Comparison of ENCODE assay signal across 8 cellular contexts in the genomic region with DNA sequence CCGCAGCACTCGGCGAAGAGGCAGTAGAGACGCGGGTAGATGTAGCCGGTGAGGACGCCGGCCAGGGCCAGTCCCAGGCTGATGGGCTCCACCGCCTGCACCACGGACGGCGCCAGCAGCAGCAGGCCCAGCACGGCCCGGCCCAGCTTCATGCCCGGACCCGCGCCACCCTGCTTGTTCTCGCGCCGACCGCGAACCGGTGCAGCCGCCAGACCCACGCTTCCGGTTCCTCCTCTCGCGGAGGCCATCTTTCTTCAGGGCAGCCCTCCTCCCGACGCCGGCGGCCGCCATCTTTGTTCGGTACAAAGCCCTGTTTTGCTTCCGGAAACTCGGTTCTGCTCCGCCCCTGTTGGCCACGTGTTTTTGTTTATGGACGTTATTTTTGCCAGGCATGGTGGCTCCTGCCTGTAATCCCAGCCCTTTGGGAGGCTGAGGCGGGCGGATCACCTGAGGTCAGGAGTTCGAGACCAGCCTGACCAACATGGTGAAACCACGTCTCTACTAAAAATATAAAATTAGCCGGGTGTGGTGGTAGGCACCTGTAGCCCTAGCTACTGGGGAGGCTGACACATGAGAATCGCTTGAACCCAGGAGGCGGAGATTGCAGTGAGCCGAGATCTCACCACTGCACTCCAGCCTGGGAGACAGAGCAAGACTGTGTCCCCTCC. TPM values are rescaled to one million over a fixed set of nuclear protein-coding genes. Genes with fewer than 3 reads are reported as not detected.
DNase-seq lines count a peak whose midpoint lies in the region; ATAC-seq, FAIRE-seq and TF ChIP-seq lines count a peak whose summit lies in the region.

TOR1A (minus strand) TSS at position 203 of the 668 bp plus-strand sequence; CDS start at position 152, 51 bp downstream.

- peak within 1 kb of the TSS; percentile 24 to 73 for H3K4me3 ChIP-seq in CD4-positive, alpha-beta memory T cell (ENCODE audit: low read length in 2 of 2)
- peak within 1 kb of the TSS; percentile 75 to 100 (median 87) for H3K4me3 ChIP-seq in H1 (ENCODE audit: extremely low read depth in 1 of 4, insufficient read depth in 2 of 4, low read depth in 3 of 4, low read length in 4 of 4)

- peak; percentile 86 for ATAC-seq in GM19467 (IDR thresholded peaks at IDR 0.05; ENCODE audit: unreplicated experiment)
- ATAC-seq in memory B cell (ENCODE audit: low read depth), result peak; percentile 98

- peaks cover 6% of the 10 kb centered on the region for H3K79me1 ChIP-seq in H1 (ENCODE audit: low read depth, low read length)

- H3K36me3 ChIP-seq in CD4-positive, alpha-beta memory T cell (ENCODE audit: insufficient read depth, low read length), result peaks cover 33% of the 10 kb centered on the region
- peaks cover 14 to 41% (median 23%) of the 10 kb centered on the region in 4 experiments for H3K36me3 ChIP-seq in H1 (ENCODE audit: control insufficient read depth in 2 of 4, insufficient read depth in 4 of 4, low read length in 3 of 4)

- peaks cover 2 to 4% of the 10 kb centered on the region in 2 experiments for H4K20me1 ChIP-seq in H1 (replicated peaks in 1 of 2; ENCODE audit: control insufficient read depth in 1 of 2, insufficient read depth in 2 of 2, low read length in 2 of 2)

- POLR2A ChIA-PET in CD4-positive, alpha-beta memory T cell (lab: Charles Lee; ENCODE audit: partially characterized antibody), result interaction anchor here (0.6 to 4.3 kb wide), 8 partner anchors 12 to 216 kb away, joined by 3 to 40 read pairs (median 4); partner anchors contain the start of genes C9orf78, TOR1B and USP20
- POLR2A ChIA-PET in H1 (lab: Charles Lee; ENCODE audit: partially characterized antibody), result interaction anchor here (0.6 to 1.0 kb wide), 4 partner anchors 11 to 19 kb away, joined by 3 read pairs; partner anchors contain the start of gene C9orf78

- H3K9me3 ChIP-seq in CD4-positive, alpha-beta memory T cell (ENCODE audit: control insufficient read depth in 1 of 2, low read length in 2 of 2), result no peaks in the 10 kb centered on the region
- H3K9me3 ChIP-seq in H1 (ENCODE audit: insufficient read depth in 2 of 2, low read depth in 1 of 2, low read length in 1 of 2), result no peaks in the 10 kb centered on the region

- no peak for TF ChIP-seq RAD21 in H1 (IDR thresholded peaks at IDR 0.05 in 1 of 2, conservative IDR thresholded peaks at IDR 0.05 in 1 of 2; ENCODE audit: low read depth in 2 of 2, low read length in 2 of 2)

- no peak for TF ChIP-seq CTCF in H1 (IDR thresholded peaks at IDR 0.05; ENCODE audit: control extremely low read depth in 1 of 3, insufficient read depth in 1 of 3, low read depth in 1 of 3, low read length in 3 of 3)

- H4K8ac ChIP-seq in H1 (ENCODE audit: extremely low read depth, insufficient read depth, low read length), result peak within 1 kb of the TSS; percentile 92; the same call in 1 of the 2 replicates

- peak within 1 kb of the TSS; percentile 69 for H3K4ac ChIP-seq in H1 (replicated peaks; ENCODE audit: insufficient read length, low read depth, low read length)

- H3K27ac ChIP-seq in CD4-positive, alpha-beta memory T cell (ENCODE audit: low read depth, low read length), result peak within 1 kb of the TSS; percentile 62
- H3K27ac ChIP-seq in H1 (ENCODE audit: low read depth, low read length), result peak within 1 kb of the TSS; percentile 29; the same call in 1 of the 2 replicates

- TF ChIP-seq POLR2A in H1 (IDR thresholded peaks at IDR 0.05; ENCODE audit: control extremely low read depth in 1 of 2, low read depth in 2 of 2, low read length in 2 of 2), result peak; percentile 67 to 79

- H3K18ac ChIP-seq in H1 (ENCODE audit: extremely low read depth, low read length), result peak within 1 kb of the TSS; percentile 87

- H4K5ac ChIP-seq in H1 (ENCODE audit: insufficient read length, low read depth, low read length), result peak within 1 kb of the TSS; percentile 93

- no peak within 1 kb of the TSS for H2AK5ac ChIP-seq in H1 (ENCODE audit: low read depth, low read length)

- H3K4me3 Mint-ChIP-seq in CD4-positive, alpha-beta memory T cell, result peak within 1 kb of the TSS; percentile 84 to 91 (median 88)
- peak within 1 kb of the TSS; percentile 90 for H3K4me3 Mint-ChIP-seq in memory B cell

- no peak within 1 kb of the TSS for H2BK20ac ChIP-seq in H1 (ENCODE audit: low read length)

- TF ChIP-seq EP300 in H1 (IDR thresholded peaks at IDR 0.05; ENCODE audit: borderline replicate concordance in 1 of 2, low read depth in 2 of 2, low read length in 2 of 2), result no peak

- H2BK15ac ChIP-seq in H1 (ENCODE audit: low read length), result no peak within 1 kb of the TSS

- H3K4me1 ChIP-seq in CD4-positive, alpha-beta memory T cell (ENCODE audit: insufficient read depth, low read length), result peaks cover 8% of the 10 kb centered on the region
- H3K4me1 ChIP-seq in H1 (replicated peaks in 1 of 4; ENCODE audit: control insufficient read depth in 3 of 4, insufficient read depth in 4 of 4, low read length in 3 of 4), result peaks cover 0 to 5% (median 4%) of the 10 kb centered on the region in 4 experiments; a peak in 5 of 7 replicates

- H3K27me3 Mint-ChIP-seq in CD4-positive, alpha-beta memory T cell, result no peaks in the 10 kb centered on the region
- no peaks in the 10 kb centered on the region for H3K27me3 Mint-ChIP-seq in memory B cell

- peaks cover 8 to 18% (median 13%) of the 10 kb centered on the region in 4 donors for H3K4me1 Mint-ChIP-seq in CD4-positive, alpha-beta memory T cell
- H3K4me1 Mint-ChIP-seq in memory B cell, result peaks cover 10% of the 10 kb centered on the region

- no peak within 1 kb of the TSS for H2BK120ac ChIP-seq in H1 (replicated peaks; ENCODE audit: low read depth, low read length)

- peaks cover 0 to 11% of the 10 kb centered on the region in 2 experiments; a peak in 2 of 4 replicates for H3K79me2 ChIP-seq in H1 (ENCODE audit: control insufficient read depth in 1 of 2, insufficient read depth in 2 of 2, low read length in 2 of 2)

- no peak within 1 kb of the TSS for H3K23ac ChIP-seq in H1 (ENCODE audit: insufficient read length)

- peak within 1 kb of the TSS; percentile 85 to 93 (median 90) for H3K9ac ChIP-seq in H1 (replicated peaks in 1 of 4; ENCODE audit: extremely low read depth in 1 of 4, low read depth in 3 of 4, low read length in 3 of 4)

- DNase-seq in CD4-positive, alpha-beta memory T cell, result peak; percentile 89 to 95 (median 90)
- DNase-seq in HT-29 (ENCODE audit: low spot score) (peak; percentile 93), NOMO-1 (lab: John Stamatoyannopoulos, UW; ENCODE audit: unreplicated experiment in 2 of 2) (peak; percentile 94), H1 (ENCODE audit: low read depth in 1 of 2, low spot score in 2 of 2) (peak; percentile 91 to 94), memory B cell (ENCODE audit: low spot score in 2 of 2) (peak; percentile 85 to 89)
- DNase-seq in activated CD8-positive, alpha-beta memory T cell treated with anti-CD3 and anti-CD28 coated beads for 4 hours (ENCODE audit: low read depth in 2 of 2), result peak; percentile 83
- DNase-seq in stimulated activated CD8-positive, alpha-beta memory T cell treated with anti-CD3 and anti-CD28 coated beads, Interleukin-12 subunit alpha, Interleukin-12 subunit beta, amount 100 ng/mL, for 24 hours (ENCODE audit: extremely low read depth), result peak; percentile 81

- peak within 1 kb of the TSS; percentile 80; the same call in 1 of the 2 replicates for H2BK12ac ChIP-seq in H1 (ENCODE audit: low read depth, low read length)

- no peak for FAIRE-seq in H1 (lab: Jason Lieb, UNC)

- H3K14ac ChIP-seq in H1 (ENCODE audit: insufficient read length), result no peak within 1 kb of the TSS

- H3K56ac ChIP-seq in H1 (replicated peaks; ENCODE audit: insufficient read length, low read depth, low read length), result peak within 1 kb of the TSS; percentile 92

- no peaks in the 10 kb centered on the region for H3K27me3 ChIP-seq in CD4-positive, alpha-beta memory T cell (ENCODE audit: insufficient read depth, low read length)
- no peaks in the 10 kb centered on the region for H3K27me3 ChIP-seq in H1 (replicated peaks in 1 of 4; ENCODE audit: control insufficient read depth in 3 of 4, extremely low read depth in 1 of 4, insufficient read depth in 3 of 4, low read length in 3 of 4)

- H3K23me2 ChIP-seq in H1 (ENCODE audit: low read depth, low read length), result peaks cover 5% of the 10 kb centered on the region; the same call in 1 of the 2 replicates

- intact Hi-C loops in CD4-positive, alpha-beta memory T cell (cut with micrococcal nuclease), result loop anchor here (1.0 kb wide), 5 partner anchors 11 to 214 kb away; partner anchors contain the start of genes C9orf78, TOR1B and USP20

- peaks cover 12 to 38% of the 10 kb centered on the region in 2 donors for H3K36me3 Mint-ChIP-seq in CD4-positive, alpha-beta memory T cell
- peaks cover 6% of the 10 kb centered on the region for H3K36me3 Mint-ChIP-seq in memory B cell

- H3K9me3 Mint-ChIP-seq in CD4-positive, alpha-beta memory T cell, result no peaks in the 10 kb centered on the region
- no peaks in the 10 kb centered on the region for H3K9me3 Mint-ChIP-seq in memory B cell

- H2AFZ ChIP-seq in H1 (ENCODE audit: low read length), result peak within 1 kb of the TSS; percentile 46; the same call in 1 of the 2 replicates

- WGBS in H1 (ENCODE audit: extremely low coverage in 1 of 2, insufficient coverage in 1 of 2, insufficient read length in 1 of 2, insufficient replicate concordance in 2 of 2, low coverage in 1 of 2, low lambda C conversion rate in 2 of 2, missing lambda C conversion rate in 1 of 2), 2 experiments, result 10% methylated on average over 37 of the region's 47 CpGs; no CpG with 5 or more reads in 1 of the 2 experiments

- peak within 1 kb of the TSS; percentile 88 to 99 for H3K4me2 ChIP-seq in H1 (ENCODE audit: insufficient read depth in 1 of 2, low read depth in 2 of 2, low read length in 2 of 2)

- CTCF ChIA-PET in CD4-positive, alpha-beta memory T cell (lab: Charles Lee; ENCODE audit: partially characterized antibody), result no interaction called here
- CTCF ChIA-PET in H1 (lab: Charles Lee; ENCODE audit: partially characterized antibody), result interaction anchor here (0.6 kb wide), 1 partner anchor 1823 kb away, joined by 3 read pairs; no protein-coding TSS in a partner anchor

- peak within 1 kb of the TSS; percentile 95; the same call in 1 of the 2 replicates for H2BK5ac ChIP-seq in H1 (ENCODE audit: low read depth, low read length)

- H3K27ac Mint-ChIP-seq in CD4-positive, alpha-beta memory T cell, result peak within 1 kb of the TSS; percentile 73 to 95 (median 88)
- peak within 1 kb of the TSS; percentile 84 for H3K27ac Mint-ChIP-seq in memory B cell

- H4K91ac ChIP-seq in H1 (replicated peaks; ENCODE audit: insufficient read length, low read length), result peak within 1 kb of the TSS; percentile 93

RNA-seq across cellular contexts. Expression of gene TOR1A, which starts in this region (rescaled TPM):
- total RNA-seq in CD4-positive, alpha-beta memory T cell, result 10 to 100 TPM; 39.8 to 41.9 TPM
- polyA plus RNA-seq in CD4-positive, alpha-beta memory T cell, result 10 to 100 TPM; 66.3 to 82.5 TPM
- total RNA-seq in HT-29 (2014; rRNA removed; shearing (Covaris generic)), result 21.3 and 25.2 TPM in 2 replicates
- 32.7 and 37.6 TPM in 2 replicates for total RNA-seq in H1 (2021; fragmentation: NEBNext Ultra II Directional; extraction: Animal tissue kit (Norgen Biotek cat#: 25700))
- polyA plus RNA-seq in H1 (2011; rRNA removed), result 46.6 and 46.7 TPM in 2 replicates
- 52.9 TPM for polyA plus RNA-seq in H1 (2011; cell fraction: cytosol; rRNA removed)
- polyA plus RNA-seq in H1 (2011; cell fraction: nucleus; rRNA removed), result 30.3 TPM
- 36.1 to 37.5 TPM (median 36.5 TPM) in 4 replicates for polyA plus RNA-seq in H1 (2012, experiment 1 of 2)
- polyA plus RNA-seq in H1 (2012, experiment 2 of 2), result 39.5 TPM
- 52.1 TPM for polyA plus RNA-seq in H1 (2013, experiment 1 of 2)
- polyA plus RNA-seq in H1 (2013, experiment 2 of 2), result 59.4 TPM
- polyA minus RNA-seq in H1 (2011; rRNA and poly(A)+ RNA removed), result 44.0 and 50.0 TPM in 2 replicates
- 25.8 TPM for polyA minus RNA-seq in H1 (2011; cell fraction: cytosol; rRNA and poly(A)+ RNA removed)
- 24.8 TPM for polyA minus RNA-seq in H1 (2011; cell fraction: nucleus; rRNA and poly(A)+ RNA removed)

Comparison
In these comparisons a context has a peak if more than half of its experiments do, and no peak if none do; other contexts are left out.
1. Peak in every context shown above with its lines: DNase-seq, ATAC-seq, H3K4me3 ChIP-seq and H3K27ac ChIP-seq.